ENCODE assay signal across 1 cellular context in genomic region chr15:42603978-42604377, GRCh38.
TF ChIP-seq lines count a peak whose summit lies in the region.

No MANE protein-coding gene starts in this region.

TF ChIP-seq in K562, 482 proteins besides CTCF, POLR2A, EP300 and RAD21 (continued from another document):
- TF ChIP-seq ID3 (CRISPR knock-in tag; IDR thresholded peaks at IDR 0.05) (no peak), ID3 (tag; IDR thresholded peaks at IDR 0.05) (peak; percentile 40; the same call in 1 of the 2 replicates), NFE2 (IDR thresholded peaks at IDR 0.05; ENCODE audit: low read depth) (no peak), MECOM (CRISPR knock-in tag; IDR thresholded peaks at IDR 0.05) (0 out of 2 replicates have a peak, but pooled peaks have one; percentile 54), DLX4 (CRISPR knock-in tag; IDR thresholded peaks at IDR 0.05) (no peak), TCF7 (IDR thresholded peaks at IDR 0.05; ENCODE audit: borderline replicate concordance) (no peak)
